ENCODE assay signal across 26 cellular contexts in genomic region chr2:137155351-137156104, GRCh38.
DNase-seq lines count a peak whose midpoint lies in the region; ATAC-seq, FAIRE-seq and TF ChIP-seq lines count a peak whose summit lies in the region.
"Had no signal": no experiment of that assay in that cellular context is flagged by ENCODE, and none has a peak within 500 bp of the region (broad histone marks: within the 10 kb centered on the region; RNA-seq: fewer than 3 reads in every experiment).

No MANE protein-coding gene starts in this region.

- no peak for ATAC-seq in WTC11
- ATAC-seq: A549; activated CD8-positive, alpha-beta T cell treated with anti-CD3 and anti-CD28 coated beads, Interleukin-2, amount 10 ng/mL, durations not matched to agents 7 days and 5 days; activated T-cell treated with anti-CD3 and anti-CD28 coated beads, Interleukin-2, amount 50 U/mL, for 4 hours; psoas muscle; upper lobe of right lung had no signal

- TF ChIP-seq CTCF in foreskin fibroblast (IDR thresholded peaks at IDR 0.05; ENCODE audit: low read depth, low read length) (no peak), WTC11 (IDR thresholded peaks at IDR 0.05) (no peak)

- H3K4me3 ChIP-seq in foreskin fibroblast (ENCODE audit: low read depth in 1 of 2, low read length in 2 of 2) = no peak overlapping the region
- H3K4me3 ChIP-seq: A549, hepatocyte, psoas muscle, smooth muscle cell, stomach, upper lobe of right lung had no signal

- H3K27me3 Mint-ChIP-seq in WTC11 (ENCODE audit: low read depth) = no peaks in the 10 kb centered on the region
- H3K27me3 Mint-ChIP-seq: activated B cell treated with CpG ODN at 0.5 μM for 24 hours had no signal

- FAIRE-seq in GM12891 (lab: Jason Lieb, UNC) = no peak
- FAIRE-seq: A549 had no signal

- CTCF ChIA-PET in WTC11 (lab: Charles Lee) = no interaction called here

- no peaks in the 10 kb centered on the region for H3K4me1 Mint-ChIP-seq in WTC11
- H3K4me1 Mint-ChIP-seq: activated B cell treated with CpG ODN at 0.5 μM for 24 hours, neural crest cell had no signal

- POLR2A ChIA-PET in WTC11 (lab: Charles Lee) = no interaction called here

- H3K9me3 Mint-ChIP-seq in WTC11 = no peaks in the 10 kb centered on the region
- H3K9me3 Mint-ChIP-seq: activated B cell treated with CpG ODN at 0.5 μM for 24 hours; activated T-cell treated with anti-CD3 and anti-CD28 coated beads, Interleukin-2, amount 50 U/mL, for 4 hours; neural crest cell had no signal

- no peaks in the 10 kb centered on the region for H3K36me3 Mint-ChIP-seq in WTC11

- no peak overlapping the region for H3K27ac Mint-ChIP-seq in WTC11
- H3K27ac Mint-ChIP-seq: activated B cell treated with CpG ODN at 0.5 μM for 24 hours; activated CD8-positive, alpha-beta T cell treated with anti-CD3 and anti-CD28 coated beads, Interleukin-2, amount 10 ng/mL, durations not matched to agents 7 days and 5 days had no signal

- no peak overlapping the region for H3K4me3 Mint-ChIP-seq in WTC11
- H3K4me3 Mint-ChIP-seq: activated B cell treated with CpG ODN at 0.5 μM for 24 hours; activated CD8-positive, alpha-beta T cell treated with anti-CD3 and anti-CD28 coated beads, Interleukin-2, amount 10 ng/mL, durations not matched to agents 7 days and 5 days; activated T-cell treated with anti-CD3 and anti-CD28 coated beads, Interleukin-2, amount 50 U/mL, for 4 hours; neural crest cell had no signal

- in situ Hi-C loops in KBM-7 (cut with MboI; ENCODE audit: low pct_unique_long_range_greater_than_20kb, low sequenced_read_pairs) = no loop called here

- DNase-seq in A172 (ENCODE audit: low spot score) (peak; percentile 21), HT-29 (ENCODE audit: low spot score) (peak; percentile 16), astrocyte of the hippocampus (ENCODE audit: low read depth, low spot score) (peak; percentile 25), foreskin fibroblast (peak; percentile 29 to 59), HK-2 (ENCODE audit: unreplicated experiment) (no peak), GM12891 (ENCODE audit: insufficient read length, low spot score) (no peak), KBM-7 (no peak), WTC11 (ENCODE audit: low spot score) (no peak)
- DNase-seq: activated B cell treated with CpG ODN at 0.5 μM for 24 hours; activated CD8-positive, alpha-beta T cell treated with anti-CD3 and anti-CD28 coated beads, Interleukin-2, amount 10 ng/mL, durations not matched to agents 7 days and 5 days; activated naive CD4-positive, alpha-beta T cell treated with Interleukin-2 at 50 U/mL for 16 hours; activated T-cell treated with anti-CD3 and anti-CD28 coated beads, Interleukin-2, amount 50 U/mL, for 4 hours; amygdala; C1 segment of cervical spinal cord; effector memory CD4-positive, alpha-beta T cell; KG1; NCI-H187 treated with DMSO at 0.1 percent for 48 hours; NCI-H774; psoas muscle; stimulated activated CD4-positive, alpha-beta T cell treated with anti-CD3 and anti-CD28 coated beads, Interleukin-4, amount 100 ng/mL, for 24 hours; stomach; upper lobe of right lung had no signal

- no peak for TF ChIP-seq POLR2A in GM12891 (IDR thresholded peaks at IDR 0.05; ENCODE audit: low read depth, low read length)

TF ChIP-seq in GM12891, 5 proteins besides CTCF, POLR2A, EP300 and RAD21:
- TF ChIP-seq POU2F2 (IDR thresholded peaks at IDR 0.05; ENCODE audit: low read depth, low read length) (no peak), POLR2AphosphoS5 (IDR thresholded peaks at IDR 0.05; ENCODE audit: low read depth, low read length) (no peak), SPI1 (IDR thresholded peaks at IDR 0.05; ENCODE audit: low read depth, low read length) (no peak), TAF1 (IDR thresholded peaks at IDR 0.05; ENCODE audit: low read depth, low read length) (no peak)

TF ChIP-seq in WTC11, 78 proteins besides CTCF, POLR2A, EP300 and RAD21:
- TF ChIP-seq SP1 (CRISPR knock-in tag; conservative IDR thresholded peaks at IDR 0.05) (no peak), ATF1 (CRISPR knock-in tag; IDR thresholded peaks at IDR 0.05) (no peak), FOXP1 (CRISPR knock-in tag; IDR thresholded peaks at IDR 0.05; ENCODE audit: borderline replicate concordance) (no peak), USF1 (CRISPR knock-in tag; IDR thresholded peaks at IDR 0.05) (no peak), ATF3 (CRISPR knock-in tag; conservative IDR thresholded peaks at IDR 0.05) (no peak), USF2 (CRISPR knock-in tag; IDR thresholded peaks at IDR 0.05) (no peak), SOX15 (CRISPR knock-in tag; IDR thresholded peaks at IDR 0.05) (no peak), ZNF232 (CRISPR knock-in tag; IDR thresholded peaks at IDR 0.05) (no peak), FOXJ3 (CRISPR knock-in tag; IDR thresholded peaks at IDR 0.05; ENCODE audit: borderline replicate concordance) (no peak), GABPB1 (CRISPR knock-in tag; IDR thresholded peaks at IDR 0.05) (no peak), ERG (CRISPR knock-in tag; IDR thresholded peaks at IDR 0.05) (no peak), NFE2L1 (CRISPR knock-in tag; IDR thresholded peaks at IDR 0.05) (no peak), ZMAT4 (CRISPR knock-in tag; IDR thresholded peaks at IDR 0.05) (no peak), IRF2 (CRISPR knock-in tag; IDR thresholded peaks at IDR 0.05; ENCODE audit: borderline replicate concordance, low read depth) (no peak), E2F5 (CRISPR knock-in tag; IDR thresholded peaks at IDR 0.05) (no peak), RELA (CRISPR knock-in tag; IDR thresholded peaks at IDR 0.05; ENCODE audit: borderline replicate concordance) (no peak), CREM (CRISPR knock-in tag; IDR thresholded peaks at IDR 0.05) (no peak), CBFB (CRISPR knock-in tag; IDR thresholded peaks at IDR 0.05; ENCODE audit: low read depth) (no peak)

Comparison
In these comparisons a context has a peak if more than half of its experiments do, and no peak if none do; other contexts are left out.
1. DNase-seq: peak in A172 (single experiment), HT-29 (single experiment), astrocyte of the hippocampus (single experiment) and foreskin fibroblast (2 of 2); none in HK-2 (single experiment), GM12891 (single experiment), KBM-7 (single experiment) and WTC11 (single experiment).